In genomic region chr7:43337811-43338210, GRCh38 we compare ENCODE assay signal across 23 cellular contexts.
DNase-seq lines count a peak whose midpoint lies in the region; ATAC-seq, FAIRE-seq and TF ChIP-seq lines count a peak whose summit lies in the region.
"Had no signal": no experiment of that assay in that cellular context is flagged by ENCODE, and none has a peak within 500 bp of the region (broad histone marks: within the 10 kb centered on the region; RNA-seq: fewer than 3 reads in every experiment).

No MANE protein-coding gene starts in this region.

- no peak overlapping the region; the same call in 1 of the 2 replicates for H3K18ac ChIP-seq in H1 (ENCODE audit: extremely low read depth, low read length)

- DNase-seq in DMS 273 (lab: John Stamatoyannopoulos, UW; ENCODE audit: unreplicated experiment) (peak; percentile 60), DMS 273 treated with DMSO at 0.1 percent for 48 hours (lab: John Stamatoyannopoulos, UW) (no peak), cerebellar cortex (ENCODE audit: low spot score) (peak; percentile 63), H1 (ENCODE audit: low read depth in 1 of 2, low spot score in 2 of 2) (no peak), glomerular visceral epithelial cell (ENCODE audit: extremely low spot score) (no peak)
- DNase-seq: AML-193; Caco-2; Calu3; CD4-positive, alpha-beta T cell; CD8-positive, alpha-beta T cell; DMS79 treated with DMSO at 0.1 percent for 48 hours; GDM1 had no signal

- 0 out of 2 replicates have a peak overlapping the region, but pooled peaks have one; percentile 10 for H2BK12ac ChIP-seq in H1 (ENCODE audit: low read depth, low read length)

- no peak overlapping the region for H2BK120ac ChIP-seq in H1 (replicated peaks; ENCODE audit: low read depth, low read length)

- no peak overlapping the region for H3K4me2 ChIP-seq in H1 (ENCODE audit: insufficient read depth in 1 of 2, low read depth in 2 of 2, low read length in 2 of 2)
- H3K4me2 ChIP-seq: A549; BLaER1 treated with 17β-estradiol and CSF1 and Interleukin-3, amounts not matched to agents 10 nM and 100 nM had no signal

- no peak overlapping the region for H3K14ac ChIP-seq in H1 (ENCODE audit: insufficient read length)

- H4K91ac ChIP-seq in H1 (replicated peaks; ENCODE audit: insufficient read length, low read length): no peak overlapping the region

- no peak for TF ChIP-seq CTCF in H1 (IDR thresholded peaks at IDR 0.05; ENCODE audit: control extremely low read depth in 1 of 3, insufficient read depth in 1 of 3, low read depth in 1 of 3, low read length in 3 of 3)

- no peak overlapping the region for H2BK15ac ChIP-seq in H1 (ENCODE audit: low read length)

- no peaks in the 10 kb centered on the region for H3K23me2 ChIP-seq in H1 (ENCODE audit: low read depth, low read length)

- H4K5ac ChIP-seq in H1 (ENCODE audit: insufficient read length, low read depth, low read length): no peak overlapping the region

- no peak overlapping the region for H2BK5ac ChIP-seq in H1 (ENCODE audit: low read depth, low read length)

- no peak overlapping the region; the same call in 1 of the 2 replicates for H2BK20ac ChIP-seq in H1 (ENCODE audit: low read length)

- H2AK5ac ChIP-seq in H1 (ENCODE audit: low read depth, low read length): no peak overlapping the region

- TF ChIP-seq EP300 in H1 (IDR thresholded peaks at IDR 0.05; ENCODE audit: borderline replicate concordance in 1 of 2, low read depth in 2 of 2, low read length in 2 of 2): no peak

- no peak for FAIRE-seq in H1 (lab: Jason Lieb, UNC)
- FAIRE-seq: A549, D721Med, GM12878, GM12892, GM18507 had no signal

- POLR2A ChIA-PET in H1 (lab: Charles Lee; ENCODE audit: partially characterized antibody): no interaction called here

- TF ChIP-seq RAD21 in H1 (IDR thresholded peaks at IDR 0.05 in 1 of 2, conservative IDR thresholded peaks at IDR 0.05 in 1 of 2; ENCODE audit: low read depth in 2 of 2, low read length in 2 of 2): no peak

- no peak for TF ChIP-seq POLR2A in H1 (IDR thresholded peaks at IDR 0.05; ENCODE audit: control extremely low read depth in 1 of 2, low read depth in 2 of 2, low read length in 2 of 2)

- H4K20me1 ChIP-seq in H1 (replicated peaks in 1 of 2; ENCODE audit: control insufficient read depth in 1 of 2, insufficient read depth in 2 of 2, low read length in 2 of 2): no peaks in the 10 kb centered on the region
- H4K20me1 ChIP-seq: BLaER1 treated with 17β-estradiol and CSF1 and Interleukin-3, amounts not matched to agents 10 nM and 100 nM had no signal

- no peak overlapping the region for H3K9ac ChIP-seq in H1 (replicated peaks in 1 of 4; ENCODE audit: extremely low read depth in 1 of 4, low read depth in 3 of 4, low read length in 3 of 4)
- H3K9ac ChIP-seq: BLaER1 treated with 17β-estradiol and CSF1 and Interleukin-3, amounts not matched to agents 10 nM and 100 nM had no signal

- no peaks in the 10 kb centered on the region for H3K79me2 ChIP-seq in H1 (ENCODE audit: control insufficient read depth in 1 of 2, insufficient read depth in 2 of 2, low read length in 2 of 2)

- no peaks in the 10 kb centered on the region for H3K4me1 ChIP-seq in H1 (replicated peaks in 1 of 4; ENCODE audit: control insufficient read depth in 3 of 4, insufficient read depth in 4 of 4, low read length in 3 of 4)
- H3K4me1 ChIP-seq: A549; BLaER1 treated with 17β-estradiol and CSF1 and Interleukin-3, amounts not matched to agents 10 nM and 100 nM had no signal

- no peak overlapping the region for H3K4ac ChIP-seq in H1 (replicated peaks; ENCODE audit: insufficient read length, low read depth, low read length)

- no peak overlapping the region for H3K56ac ChIP-seq in H1 (replicated peaks; ENCODE audit: insufficient read length, low read depth, low read length)

- no peak overlapping the region for H3K4me3 ChIP-seq in H1 (ENCODE audit: extremely low read depth in 1 of 4, insufficient read depth in 2 of 4, low read depth in 3 of 4, low read length in 4 of 4)
- H3K4me3 ChIP-seq: A549; BLaER1 treated with 17β-estradiol and CSF1 and Interleukin-3, amounts not matched to agents 10 nM and 100 nM; GM12878 had no signal

- no peak overlapping the region for H4K8ac ChIP-seq in H1 (ENCODE audit: extremely low read depth, insufficient read depth, low read length)

- H3K27ac ChIP-seq in H1 (ENCODE audit: low read depth, low read length) (no peak overlapping the region), temporal lobe (ENCODE audit: low read depth, low read length) (peak overlapping the region; percentile 69)
- H3K27ac ChIP-seq: 22Rv1; A549; BLaER1 treated with 17β-estradiol and CSF1 and Interleukin-3, amounts not matched to agents 10 nM and 100 nM; C4-2B had no signal

- H3K79me1 ChIP-seq in H1 (ENCODE audit: low read depth, low read length): no peaks in the 10 kb centered on the region

- H3K9me3 ChIP-seq in H1 (ENCODE audit: insufficient read depth in 2 of 2, low read depth in 1 of 2, low read length in 1 of 2): no peaks in the 10 kb centered on the region
- H3K9me3 ChIP-seq: A549; BLaER1 treated with 17β-estradiol and CSF1 and Interleukin-3, amounts not matched to agents 10 nM and 100 nM had no signal

- 75% methylated on average over 1 of the region's 1 CpG; no CpG with 5 or more reads in 1 of the 2 experiments for WGBS in H1 (ENCODE audit: extremely low coverage in 1 of 2, insufficient coverage in 1 of 2, insufficient read length in 1 of 2, insufficient replicate concordance in 2 of 2, low coverage in 1 of 2, low lambda C conversion rate in 2 of 2, missing lambda C conversion rate in 1 of 2), 2 experiments

- no peak overlapping the region for H3K23ac ChIP-seq in H1 (ENCODE audit: insufficient read length)

- CTCF ChIA-PET in H1 (lab: Charles Lee; ENCODE audit: partially characterized antibody): no interaction called here

- H3K27me3 ChIP-seq in H1 (replicated peaks in 1 of 4; ENCODE audit: control insufficient read depth in 3 of 4, extremely low read depth in 1 of 4, insufficient read depth in 3 of 4, low read length in 3 of 4): no peaks in the 10 kb centered on the region
- H3K27me3 ChIP-seq: BLaER1 treated with 17β-estradiol and CSF1 and Interleukin-3, amounts not matched to agents 10 nM and 100 nM had no signal

- no peak overlapping the region for H2AFZ ChIP-seq in H1 (ENCODE audit: low read length)

- H3K36me3 ChIP-seq in H1 (ENCODE audit: control insufficient read depth in 2 of 4, insufficient read depth in 4 of 4, low read length in 3 of 4): no peaks in the 10 kb centered on the region

- ATAC-seq in GM21737 (IDR thresholded peaks at IDR 0.05; ENCODE audit: unreplicated experiment): no peak
- ATAC-seq in HG03565 (IDR thresholded peaks at IDR 0.05; ENCODE audit: unreplicated experiment): no peak
- ATAC-seq: A549; CD8-positive, alpha-beta T cell; GM12878 had no signal

TF ChIP-seq in H1, 55 proteins besides CTCF, POLR2A, EP300 and RAD21:
- TF ChIP-seq BACH1 (IDR thresholded peaks at IDR 0.05; ENCODE audit: low read length) (no peak), EZH2 (IDR thresholded peaks at IDR 0.05; ENCODE audit: low read depth, low read length, severe bottlenecking) (no peak)

Comparison
In these comparisons a context has a peak if more than half of its experiments do, and no peak if none do; other contexts are left out.
1. DNase-seq: peak in DMS 273 (single experiment) and cerebellar cortex (single experiment); none in DMS 273 treated with DMSO at 0.1 percent for 48 hours (single experiment), H1 (0 of 2) and glomerular visceral epithelial cell (single experiment).